ENCODE assay signal across 17 cellular contexts in the genomic region with DNA sequence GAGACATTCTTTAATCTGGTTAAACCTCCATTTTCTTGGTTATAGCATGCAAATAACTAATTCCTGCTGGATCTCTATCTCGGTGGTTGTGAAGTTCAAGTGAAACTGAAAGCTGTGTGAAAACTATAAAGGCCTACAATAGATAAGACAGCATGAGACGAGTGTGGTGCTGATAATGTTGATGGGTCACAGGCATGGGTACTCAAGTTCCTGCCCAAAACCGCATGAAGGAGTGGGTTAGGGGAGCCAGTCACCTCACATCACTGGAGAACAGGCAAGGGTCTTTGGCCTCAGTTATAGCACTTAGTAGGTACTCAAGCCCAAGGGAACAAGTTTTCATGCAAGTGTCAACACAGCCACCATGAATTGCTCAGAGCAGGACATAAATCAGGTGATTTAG. TPM values are rescaled to one million over a fixed set of nuclear protein-coding genes. Genes with fewer than 3 reads are reported as not detected.
DNase-seq lines count a peak whose midpoint lies in the region; ATAC-seq lines count a peak whose summit lies in the region.
"Had no signal": no experiment of that assay in that cellular context is flagged by ENCODE, and none has a peak within 500 bp of the region (broad histone marks: within the 10 kb centered on the region; RNA-seq: fewer than 3 reads in every experiment).

No MANE protein-coding gene starts in this region.

- no peaks in the 10 kb centered on the region for H3K9me3 Mint-ChIP-seq in CD4-positive, alpha-beta memory T cell

- ATAC-seq in GM18868 (IDR thresholded peaks at IDR 0.05; ENCODE audit: unreplicated experiment): peak; percentile 34
- no peak for ATAC-seq in HG02763 (IDR thresholded peaks at IDR 0.05; ENCODE audit: unreplicated experiment)
- ATAC-seq: heart left ventricle, pancreas, Right ventricle myocardium inferior had no signal

- H3K27me3 Mint-ChIP-seq in CD4-positive, alpha-beta memory T cell: no peaks in the 10 kb centered on the region

- H3K4me3 ChIP-seq in CD4-positive, alpha-beta memory T cell (ENCODE audit: low read length in 2 of 2): peak overlapping the region; percentile 7 to 34
- peak overlapping the region; percentile 2 for H3K4me3 ChIP-seq in effector memory CD4-positive, alpha-beta T cell (ENCODE audit: insufficient read depth, low read depth, low read length, poor library complexity, severe bottlenecking)
- H3K4me3 ChIP-seq: heart left ventricle, MG63, pancreas had no signal

- H3K27ac Mint-ChIP-seq in CD4-positive, alpha-beta memory T cell: peak overlapping the region; percentile 0 to 91 (median 62)

- H3K27ac ChIP-seq in CD4-positive, alpha-beta memory T cell (ENCODE audit: low read depth, low read length): no peak overlapping the region
- H3K27ac ChIP-seq in effector memory CD4-positive, alpha-beta T cell (ENCODE audit: insufficient read depth, low read length, poor library complexity, severe bottlenecking): no peak overlapping the region
- H3K27ac ChIP-seq: C4-2B, heart left ventricle, pancreas had no signal

- intact Hi-C loops in CD4-positive, alpha-beta memory T cell (cut with micrococcal nuclease): loop anchor here (5.0 to 10.0 kb wide), 3 partner anchors 139 to 604 kb away; no protein-coding TSS in a partner anchor
- intact Hi-C loops in posterior cingulate gyrus (cut with DNase I): loop anchor here (5.0 to 10.0 kb wide), 3 partner anchors 316 to 906 kb away; no protein-coding TSS in a partner anchor

- peak in 4 of 5 donors; percentile 11 to 33 (median 22) for DNase-seq in CD4-positive, alpha-beta memory T cell
- DNase-seq in OCI-M1 (lab: John Stamatoyannopoulos, UW) (peak; percentile 95), posterior cingulate gyrus (no peak), inferior parietal cortex (ENCODE audit: extremely low spot score) (no peak), HuH-7.5 (ENCODE audit: low spot score) (no peak)
- DNase-seq in effector memory CD4-positive, alpha-beta T cell: no peak
- DNase-seq: anterior cingulate cortex; effector CD4-positive, alpha-beta T cell; heart left ventricle; mammary epithelial cell; MG63; NCI-H510A treated with DMSO at 0.1 percent for 48 hours; pancreas had no signal

- POLR2A ChIA-PET in CD4-positive, alpha-beta memory T cell (lab: Charles Lee; ENCODE audit: partially characterized antibody): interaction anchor here (1.1 to 2.0 kb wide), 5 partner anchors 9 to 826 kb away, joined by 4 to 8 read pairs (median 7); no protein-coding TSS in a partner anchor

- H3K36me3 ChIP-seq in CD4-positive, alpha-beta memory T cell (ENCODE audit: insufficient read depth, low read length): no peaks in the 10 kb centered on the region
- H3K36me3 ChIP-seq in effector memory CD4-positive, alpha-beta T cell (ENCODE audit: control insufficient read depth, insufficient read depth, low read length): no peaks in the 10 kb centered on the region
- H3K36me3 ChIP-seq: heart left ventricle, MG63, pancreas had no signal

- H3K9me3 ChIP-seq in CD4-positive, alpha-beta memory T cell (ENCODE audit: control insufficient read depth in 1 of 2, low read length in 2 of 2): no peaks in the 10 kb centered on the region
- H3K9me3 ChIP-seq in effector memory CD4-positive, alpha-beta T cell (ENCODE audit: control insufficient read depth, low read length): no peaks in the 10 kb centered on the region
- H3K9me3 ChIP-seq: heart left ventricle, MG63, pancreas had no signal

- no peaks in the 10 kb centered on the region for H3K36me3 Mint-ChIP-seq in CD4-positive, alpha-beta memory T cell

- H3K4me3 Mint-ChIP-seq in CD4-positive, alpha-beta memory T cell: peak overlapping the region; percentile 51 to 79 (median 68)

- CTCF ChIA-PET in CD4-positive, alpha-beta memory T cell (lab: Charles Lee; ENCODE audit: partially characterized antibody): interaction anchor here (1.3 to 8.3 kb wide), 6 partner anchors 8 to 905 kb away, joined by 3 to 87 read pairs (median 18); no protein-coding TSS in a partner anchor

- no peaks in the 10 kb centered on the region for H3K27me3 ChIP-seq in CD4-positive, alpha-beta memory T cell (ENCODE audit: insufficient read depth, low read length)
- no peaks in the 10 kb centered on the region for H3K27me3 ChIP-seq in effector memory CD4-positive, alpha-beta T cell (replicated peaks; ENCODE audit: control insufficient read depth, insufficient read depth, low read length, poor library complexity, severe bottlenecking)
- H3K27me3 ChIP-seq: heart left ventricle, MG63, pancreas had no signal

- peaks cover 16 to 19% (median 17%) of the 10 kb centered on the region in 4 donors for H3K4me1 Mint-ChIP-seq in CD4-positive, alpha-beta memory T cell

- H3K4me1 ChIP-seq in CD4-positive, alpha-beta memory T cell (ENCODE audit: insufficient read depth, low read length): peaks cover 27% of the 10 kb centered on the region
- H3K4me1 ChIP-seq in effector memory CD4-positive, alpha-beta T cell (ENCODE audit: control insufficient read depth, insufficient read depth, low read length, poor library complexity, severe bottlenecking): peaks cover 6% of the 10 kb centered on the region
- H3K4me1 ChIP-seq: pancreas had no signal

RNA-seq across cellular contexts. Expression of a gene that starts 16.7 kb away (rescaled TPM):
- not detected for total RNA-seq in CD4-positive, alpha-beta memory T cell
- not detected for polyA plus RNA-seq in CD4-positive, alpha-beta memory T cell
- total RNA-seq: heart left ventricle, mammary epithelial cell, pancreas, Right ventricle myocardium inferior had no signal
- polyA plus RNA-seq: heart left ventricle, mammary epithelial cell, pancreas had no signal

Comparison
In these comparisons a context has a peak if more than half of its experiments do, and no peak if none do; other contexts are left out.
1. DNase-seq: peak in CD4-positive, alpha-beta memory T cell (4 of 5) and OCI-M1 (single experiment); none in effector memory CD4-positive, alpha-beta T cell (0 of 3), posterior cingulate gyrus (0 of 10), inferior parietal cortex (single experiment) and HuH-7.5 (single experiment).